In genomic region chr7:83161851-83162401, GRCh38 we compare ENCODE assay signal across 8 cellular contexts. TPM values are rescaled to one million over a fixed set of nuclear protein-coding genes. Genes with fewer than 3 reads are reported as not detected.
A peak's percentile ranks its signal among the peaks of the same experiment; 100 is the strongest.
DNase-seq lines count a peak whose midpoint lies in the region; ATAC-seq, FAIRE-seq and TF ChIP-seq lines count a peak whose summit lies in the region.

No MANE protein-coding gene starts in this region.

- no peaks in the 10 kb centered on the region for H3K9me3 ChIP-seq in mucosa of descending colon

- FAIRE-seq in bronchial epithelial cell (lab: Jason Lieb, UNC) = no peak

- H3K4me1 ChIP-seq in mucosa of descending colon (ENCODE audit: low read depth) = no peaks in the 10 kb centered on the region

- intact Hi-C loops in mucosa of descending colon (cut with DNase I, micrococcal nuclease) = no loop called here

- ATAC-seq in GM19023 (IDR thresholded peaks at IDR 0.05; ENCODE audit: unreplicated experiment) = peak; percentile 24
- peak; percentile 10 for ATAC-seq in mucosa of descending colon
- no peak for ATAC-seq in GM18505 (IDR thresholded peaks at IDR 0.05; ENCODE audit: unreplicated experiment)
- ATAC-seq in GM19395 (IDR thresholded peaks at IDR 0.05; ENCODE audit: unreplicated experiment) = no peak

- in situ Hi-C loops in KBM-7 (cut with MboI; ENCODE audit: low pct_unique_long_range_greater_than_20kb, low sequenced_read_pairs) = no loop called here

- no peaks in the 10 kb centered on the region for H3K36me3 ChIP-seq in bronchial epithelial cell (ENCODE audit: control insufficient read depth, insufficient read depth, low read length)
- no peaks in the 10 kb centered on the region for H3K36me3 ChIP-seq in mucosa of descending colon (ENCODE audit: low read depth)

- no peaks in the 10 kb centered on the region for H3K27me3 ChIP-seq in bronchial epithelial cell (ENCODE audit: control insufficient read depth, insufficient read depth, low read length)

- peak; percentile 1 for DNase-seq in KBM-7
- no peak for DNase-seq in bronchial epithelial cell (ENCODE audit: low read depth)
- DNase-seq in mucosa of descending colon = no peak
- DNase-seq in activated CD4-positive, CD25-positive, alpha-beta regulatory T cell (lab: John Stamatoyannopoulos, UW) = no peak
- DNase-seq in NCI-H226 = no peak

- peak overlapping the region; percentile 69 for H3K4me3 ChIP-seq in bronchial epithelial cell (ENCODE audit: low read depth, low read length)
- peak overlapping the region; percentile 44 for H3K4me3 ChIP-seq in mucosa of descending colon

- TF ChIP-seq CTCF in bronchial epithelial cell (IDR thresholded peaks at IDR 0.05; ENCODE audit: insufficient read depth, low read length, severe bottlenecking) (no peak), mucosa of descending colon (IDR thresholded peaks at IDR 0.05) (no peak)

- no peak for TF ChIP-seq POLR2A in GM18505 (IDR thresholded peaks at IDR 0.05; ENCODE audit: borderline replicate concordance, extremely low read depth, insufficient read depth, insufficient read length)

RNA-seq across cellular contexts. Expression of gene PCLO, which starts 0.8 kb away (rescaled TPM):
- 0.79 and 3.8 TPM in 2 replicates for total RNA-seq in bronchial epithelial cell
- total RNA-seq in mucosa of descending colon = 10 to 100 TPM in 1 of 3 donors, 1 to 10 TPM in 2; 5.5 to 16.5 (median 7.1) TPM

Comparison
In these comparisons a context has a peak if more than half of its experiments do, and no peak if none do; other contexts are left out.
1. ATAC-seq: peak in GM19023 (single experiment) and mucosa of descending colon (single experiment); none in GM18505 (single experiment) and GM19395 (single experiment).